28 cellular contexts compared by ENCODE assay signal in the genomic region with DNA sequence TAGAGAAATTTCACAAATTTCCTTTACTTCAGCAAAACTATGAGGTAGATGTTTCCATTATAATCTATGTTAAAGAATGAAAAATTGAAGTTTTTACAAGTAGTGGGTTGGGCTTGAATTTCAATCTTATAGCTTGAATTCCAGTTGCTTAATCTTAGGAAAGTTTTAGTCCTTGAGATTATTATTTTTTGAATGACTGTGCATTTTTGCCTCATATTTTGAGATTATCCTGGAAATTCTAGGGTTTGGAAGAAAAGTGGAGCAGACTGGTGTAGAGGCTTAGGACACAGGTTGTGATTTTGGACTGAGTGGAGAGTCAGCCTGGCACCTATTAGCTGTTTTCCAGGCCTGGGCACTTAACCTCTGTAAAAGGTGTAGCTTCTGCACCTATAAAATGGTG. TPM values are rescaled to one million over a fixed set of nuclear protein-coding genes. Genes with fewer than 3 reads are reported as not detected.
"Had no signal": no experiment of that assay in that cellular context is flagged by ENCODE, and none has a peak within 500 bp of the region (broad histone marks: within the 10 kb centered on the region; RNA-seq: fewer than 3 reads in every experiment).

No MANE protein-coding gene starts in this region.

- ATAC-seq: foreskin keratinocyte; gastroesophageal sphincter; left ventricle myocardium superior; naive thymus-derived CD8-positive, alpha-beta T cell; sciatic nerve; stimulated activated naive CD8-positive, alpha-beta T cell treated with anti-CD3 and anti-CD28 coated beads, Interleukin-15, amount 100 ng/mL, for 72 hours had no signal

- H2AFZ ChIP-seq: neural progenitor cell had no signal

- H3K27me3 ChIP-seq: uterus had no signal

- DNase-seq: colonic mucosa; effector memory CD4-positive, alpha-beta T cell; foreskin keratinocyte; immature natural killer cell; islet precursor cell; kidney glomerular epithelial cell; left ventricle myocardium superior; lower lobe of right lung; naive thymus-derived CD8-positive, alpha-beta T cell; stimulated activated CD4-positive, alpha-beta T cell treated with anti-CD3 and anti-CD28 coated beads, Interleukin-12 subunit alpha, Interleukin-12 subunit beta, amount 100 ng/mL, for 4 hours; stimulated activated CD4-positive, alpha-beta T cell treated with anti-CD3 and anti-CD28 coated beads, Interleukin-1b, Interleukin-23, amount 100 ng/mL, for 48 hours; stimulated activated CD4-positive, alpha-beta T cell treated with anti-CD3 and anti-CD28 coated beads, Interleukin-4, amount 100 ng/mL, for 1 hour; stimulated activated CD8-positive, alpha-beta memory T cell treated with anti-CD3 and anti-CD28 coated beads, Interleukin-4, amount 100 ng/mL, for 48 hours; stimulated activated naive CD4-positive, alpha-beta T cell; stimulated activated naive CD8-positive, alpha-beta T cell treated with anti-CD3 and anti-CD28 coated beads, Interleukin-15, amount 100 ng/mL, for 72 hours; transverse colon; upper lobe of right lung; uterus had no signal

- FAIRE-seq: endothelial cell of umbilical vein had no signal

- H3K4me3 Mint-ChIP-seq: dendritic cell treated with granulocyte-macrophage colony-stimulating factor and Interleukin-4, amounts not matched to agents 40 ng/mL and 50 ng/mL, for 4 days; stimulated activated naive CD8-positive, alpha-beta T cell treated with anti-CD3 and anti-CD28 coated beads, Interleukin-15, amount 100 ng/mL, for 72 hours had no signal

- H3K36me3 ChIP-seq: colonic mucosa, esophagus muscularis mucosa, lower lobe of right lung, suprapubic skin, transverse colon, upper lobe of right lung, uterus had no signal

- H3K79me2 ChIP-seq: parathyroid adenoma had no signal

- H3K36me3 Mint-ChIP-seq: immature natural killer cell had no signal

- H3K9ac ChIP-seq: neural progenitor cell, parathyroid adenoma had no signal

- H3K9me3 Mint-ChIP-seq: dendritic cell treated with granulocyte-macrophage colony-stimulating factor and Interleukin-4, amounts not matched to agents 40 ng/mL and 50 ng/mL, for 4 days; neural progenitor cell had no signal

- H3K9me3 ChIP-seq: colonic mucosa, esophagus muscularis mucosa, gastroesophageal sphincter, lower lobe of right lung, suprapubic skin, transverse colon, upper lobe of right lung, uterus had no signal

- H3K4me3 ChIP-seq: colonic mucosa, esophagus muscularis mucosa, smooth muscle cell, suprapubic skin, transverse colon, uterus had no signal

- H3K4me1 ChIP-seq: foreskin keratinocyte, parathyroid adenoma, upper lobe of right lung, uterus had no signal

- H3K27ac ChIP-seq: colonic mucosa, esophagus muscularis mucosa, foreskin keratinocyte, gastroesophageal sphincter, lower lobe of right lung, neural progenitor cell, parathyroid adenoma, suprapubic skin, transverse colon, upper lobe of right lung, uterus had no signal

- H3K27ac Mint-ChIP-seq: dendritic cell treated with granulocyte-macrophage colony-stimulating factor and Interleukin-4, amounts not matched to agents 40 ng/mL and 50 ng/mL, for 4 days; immature natural killer cell; naive thymus-derived CD8-positive, alpha-beta T cell; neural progenitor cell; progenitor cell of endocrine pancreas; stimulated activated naive CD8-positive, alpha-beta T cell treated with anti-CD3 and anti-CD28 coated beads, Interleukin-15, amount 100 ng/mL, for 72 hours had no signal

RNA-seq across cellular contexts. Expression of a gene that starts 54.2 kb away (rescaled TPM):
- polyA plus RNA-seq: endothelial cell of umbilical vein, foreskin keratinocyte, immature natural killer cell had no signal
